In the genomic region with DNA sequence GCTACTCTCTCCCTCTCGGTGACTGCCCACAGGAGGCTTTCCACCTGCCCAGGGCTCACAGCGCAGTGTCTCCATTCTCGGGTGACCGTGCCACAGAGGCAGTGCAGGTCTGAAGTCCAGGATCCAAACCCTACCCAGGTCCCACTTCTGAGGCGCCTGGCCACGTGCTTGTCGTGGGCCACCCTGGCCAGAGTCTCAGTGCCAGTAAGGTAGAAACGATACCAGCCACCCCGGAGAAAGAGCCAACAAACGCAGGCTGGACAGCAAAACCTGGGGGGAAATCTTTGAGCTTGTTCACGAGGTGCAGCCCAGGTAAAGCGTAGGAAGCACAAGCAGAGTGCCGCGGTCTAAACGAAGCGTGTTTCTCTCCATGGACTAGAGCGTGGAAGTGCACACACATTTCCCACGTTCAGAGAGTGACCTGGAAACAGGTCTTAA, we compare ENCODE assay signal across 1 cellular context.
TF ChIP-seq lines count a peak whose summit lies in the region.

No MANE protein-coding gene starts in this region.

TF ChIP-seq in H1, 55 proteins besides CTCF, POLR2A, EP300 and RAD21 (continued from another document):
- no peak for TF ChIP-seq SAP30 (IDR thresholded peaks at IDR 0.05; ENCODE audit: insufficient read depth, insufficient replicate concordance, low read length)
TF ChIP-seq in H1: peak in this region for 0.
